ENCODE assay signal across 1 cellular context in the genomic region with DNA sequence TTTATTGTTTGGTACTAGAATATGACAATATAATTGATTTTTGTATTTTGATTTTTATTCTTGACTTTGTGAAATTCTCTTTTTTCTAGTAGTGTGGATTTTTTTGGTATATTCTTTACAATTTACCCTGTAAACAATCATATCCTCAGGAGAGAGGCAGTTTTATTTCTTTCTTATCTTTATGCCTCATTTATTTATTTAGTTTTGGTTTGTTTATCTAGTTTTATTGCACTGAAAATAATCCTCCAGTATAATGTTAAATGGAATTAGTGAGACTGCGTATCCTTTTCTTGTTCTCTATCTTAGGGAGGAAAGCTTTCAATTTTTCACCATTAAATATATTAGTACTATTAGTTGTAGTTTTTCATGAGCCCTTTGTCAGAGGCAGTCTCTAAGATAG.
TF ChIP-seq lines count a peak whose summit lies in the region.

No MANE protein-coding gene starts in this region.

TF ChIP-seq in HEK293, 187 proteins besides CTCF, POLR2A, EP300 and RAD21 (continued from another document):
- no peak for TF ChIP-seq KLF17 (tag by site-specific recombination; IDR thresholded peaks at IDR 0.05)
- TF ChIP-seq PRDM6 (tag by site-specific recombination; IDR thresholded peaks at IDR 0.05), result peak; percentile 57
- TF ChIP-seq, protein P1, sequence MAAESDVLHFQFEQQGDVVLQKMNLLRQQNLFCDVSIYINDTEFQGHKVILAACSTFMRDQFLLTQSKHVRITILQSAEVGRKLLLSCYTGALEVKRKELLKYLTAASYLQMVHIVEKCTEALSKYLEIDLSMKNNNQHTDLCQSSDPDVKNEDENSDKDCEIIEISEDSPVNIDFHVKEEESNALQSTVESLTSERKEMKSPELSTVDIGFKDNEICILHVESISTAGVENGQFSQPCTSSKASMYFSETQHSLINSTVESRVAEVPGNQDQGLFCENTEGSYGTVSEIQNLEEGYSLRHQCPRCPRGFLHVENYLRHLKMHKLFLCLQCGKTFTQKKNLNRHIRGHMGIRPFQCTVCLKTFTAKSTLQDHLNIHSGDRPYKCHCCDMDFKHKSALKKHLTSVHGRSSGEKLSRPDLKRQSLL (tag by site-specific recombination; IDR thresholded peaks at IDR 0.05), result no peak
- peak; percentile 53; the same call in 1 of the 2 replicates for TF ChIP-seq WT1 (tag by site-specific recombination; IDR thresholded peaks at IDR 0.05)
- TF ChIP-seq MZF1 (tag by site-specific recombination; IDR thresholded peaks at IDR 0.05; ENCODE audit: borderline replicate concordance), result no peak
- peak; percentile 63 for TF ChIP-seq FEZF1 (tag by site-specific recombination; IDR thresholded peaks at IDR 0.05)
- TF ChIP-seq, protein P2, sequence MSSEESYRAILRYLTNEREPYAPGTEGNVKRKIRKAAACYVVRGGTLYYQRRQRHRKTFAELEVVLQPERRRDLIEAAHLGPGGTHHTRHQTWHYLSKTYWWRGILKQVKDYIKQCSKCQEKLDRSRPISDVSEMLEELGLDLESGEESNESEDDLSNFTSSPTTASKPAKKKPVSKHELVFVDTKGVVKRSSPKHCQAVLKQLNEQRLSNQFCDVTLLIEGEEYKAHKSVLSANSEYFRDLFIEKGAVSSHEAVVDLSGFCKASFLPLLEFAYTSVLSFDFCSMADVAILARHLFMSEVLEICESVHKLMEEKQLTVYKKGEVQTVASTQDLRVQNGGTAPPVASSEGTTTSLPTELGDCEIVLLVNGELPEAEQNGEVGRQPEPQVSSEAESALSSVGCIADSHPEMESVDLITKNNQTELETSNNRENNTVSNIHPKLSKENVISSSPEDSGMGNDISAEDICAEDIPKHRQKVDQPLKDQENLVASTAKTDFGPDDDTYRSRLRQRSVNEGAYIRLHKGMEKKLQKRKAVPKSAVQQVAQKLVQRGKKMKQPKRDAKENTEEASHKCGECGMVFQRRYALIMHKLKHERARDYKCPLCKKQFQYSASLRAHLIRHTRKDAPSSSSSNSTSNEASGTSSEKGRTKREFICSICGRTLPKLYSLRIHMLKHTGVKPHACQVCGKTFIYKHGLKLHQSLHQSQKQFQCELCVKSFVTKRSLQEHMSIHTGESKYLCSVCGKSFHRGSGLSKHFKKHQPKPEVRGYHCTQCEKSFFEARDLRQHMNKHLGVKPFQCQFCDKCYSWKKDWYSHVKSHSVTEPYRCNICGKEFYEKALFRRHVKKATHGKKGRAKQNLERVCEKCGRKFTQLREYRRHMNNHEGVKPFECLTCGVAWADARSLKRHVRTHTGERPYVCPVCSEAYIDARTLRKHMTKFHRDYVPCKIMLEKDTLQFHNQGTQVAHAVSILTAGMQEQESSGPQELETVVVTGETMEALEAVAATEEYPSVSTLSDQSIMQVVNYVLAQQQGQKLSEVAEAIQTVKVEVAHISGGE (tag by site-specific recombination; conservative IDR thresholded peaks at IDR 0.05; ENCODE audit: low read depth), result 0 out of 2 replicates have a peak, but pooled peaks have one; percentile 12
